Comparison of ENCODE assay signal across 10 cellular contexts in the genomic region with DNA sequence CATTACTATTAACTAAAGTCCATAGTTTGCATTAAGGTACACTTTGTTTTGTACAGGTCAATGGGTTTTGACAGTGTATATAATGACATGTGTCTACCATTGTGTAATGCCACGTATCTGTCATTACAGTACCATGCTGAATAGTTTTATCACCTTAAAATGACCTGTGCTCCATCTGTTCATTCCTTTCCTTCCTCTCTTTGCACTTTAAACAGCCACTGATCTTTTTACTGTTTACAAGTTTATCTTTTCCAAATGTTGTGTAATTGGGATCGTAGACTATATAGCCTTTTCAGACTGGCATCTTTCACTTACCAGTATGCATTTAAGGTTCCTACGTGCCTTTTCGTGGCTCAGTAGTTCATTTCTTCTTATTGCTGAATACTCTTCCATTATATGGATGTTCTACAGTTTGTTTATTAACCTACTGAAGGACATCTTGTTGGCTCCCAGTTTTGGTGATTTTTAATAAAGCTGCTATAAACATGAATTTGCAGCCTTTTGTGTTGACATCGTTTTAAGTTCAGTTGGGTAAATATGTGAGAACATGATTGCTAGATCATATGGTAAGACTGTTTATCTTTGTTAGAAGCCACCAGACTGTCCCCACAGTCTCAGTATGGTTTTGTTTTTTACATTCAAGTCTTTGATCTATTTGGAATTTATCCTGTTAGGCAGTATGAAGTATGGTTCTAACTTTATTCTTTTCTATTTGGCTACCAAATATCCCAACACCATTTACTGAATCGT. TPM values are rescaled to one million over a fixed set of nuclear protein-coding genes. Genes with fewer than 3 reads are reported as not detected.
A peak's percentile ranks its signal among the peaks of the same experiment; 100 is the strongest.
DNase-seq lines count a peak whose midpoint lies in the region; ATAC-seq and TF ChIP-seq lines count a peak whose summit lies in the region.
"Had no signal": no experiment of that assay in that cellular context is flagged by ENCODE, and none has a peak within 500 bp of the region (broad histone marks: within the 10 kb centered on the region; RNA-seq: fewer than 3 reads in every experiment).

No MANE protein-coding gene starts in this region.

- H3K36me3 Mint-ChIP-seq in memory B cell (peaks cover 7% of the 10 kb centered on the region), type B pancreatic cell (peaks cover 14% of the 10 kb centered on the region)

- ATAC-seq in GM18867 (IDR thresholded peaks at IDR 0.05; ENCODE audit: unreplicated experiment) (peak; percentile 17), GM21737 (IDR thresholded peaks at IDR 0.05; ENCODE audit: unreplicated experiment) (peak; percentile 21), memory B cell (ENCODE audit: low read depth) (no peak)

- no peaks in the 10 kb centered on the region for H3K9me3 Mint-ChIP-seq in memory B cell
- H3K9me3 Mint-ChIP-seq in type B pancreatic cell: no peaks in the 10 kb centered on the region

- H3K4me1 Mint-ChIP-seq in memory B cell: peaks cover 26% of the 10 kb centered on the region
- H3K4me1 Mint-ChIP-seq in type B pancreatic cell (ENCODE audit: unreplicated experiment): peaks cover 36% of the 10 kb centered on the region

- H3K4me3 Mint-ChIP-seq in memory B cell: no peak overlapping the region
- H3K4me3 Mint-ChIP-seq in type B pancreatic cell: no peak overlapping the region

- no peaks in the 10 kb centered on the region for H3K27me3 Mint-ChIP-seq in memory B cell
- no peaks in the 10 kb centered on the region for H3K27me3 Mint-ChIP-seq in type B pancreatic cell

- no peak overlapping the region for H3K27ac ChIP-seq in substantia nigra (ENCODE audit: low read depth, low read length, poor library complexity, severe bottlenecking)
- H3K27ac ChIP-seq: psoas muscle had no signal

- TF ChIP-seq CTCF in type B pancreatic cell (conservative IDR thresholded peaks at IDR 0.05): no peak

- DNase-seq in Jurkat, Clone E6-1 (ENCODE audit: low read depth, low spot score): no peak
- no peak for DNase-seq in memory B cell (ENCODE audit: low spot score in 2 of 2)
- DNase-seq in type B pancreatic cell (ENCODE audit: extremely low spot score, unreplicated experiment): no peak
- DNase-seq in NCI-H82 (lab: John Stamatoyannopoulos, UW): no peak
- no peak for DNase-seq in substantia nigra (lab: John Stamatoyannopoulos, UW)
- DNase-seq: islet precursor cell, NCI-H524, psoas muscle had no signal

- H3K27ac Mint-ChIP-seq in memory B cell (peak overlapping the region; percentile 94), type B pancreatic cell (no peak overlapping the region)

- H3K4me3 ChIP-seq in Jurkat, Clone E6-1 (ENCODE audit: low read length): peak overlapping the region; percentile 14
- H3K4me3 ChIP-seq: psoas muscle had no signal

RNA-seq across cellular contexts. Expression of a gene that starts 24.7 kb away (rescaled TPM):
- 27.7 TPM for polyA plus RNA-seq in Jurkat, Clone E6-1 (2012; ENCODE audit: insufficient read depth, insufficient read length)
- total RNA-seq in type B pancreatic cell (ENCODE audit: low replicate concordance): 22.2 and 26.3 TPM in 2 replicates

RNA-seq across cellular contexts. Expression of a gene that starts 51.4 kb away (rescaled TPM):
- polyA plus RNA-seq in Jurkat, Clone E6-1 (2012; ENCODE audit: insufficient read depth, insufficient read length): 62.4 TPM
- 7.9 and 16.4 TPM in 2 replicates for total RNA-seq in type B pancreatic cell (ENCODE audit: low replicate concordance)
